ENCODE assay signal across 2 cellular contexts in genomic region chr10:87826653-87827052, GRCh38.
TF ChIP-seq lines count a peak whose summit lies in the region.

No MANE protein-coding gene starts in this region.

TF ChIP-seq in HepG2, 621 proteins besides CTCF, POLR2A, EP300 and RAD21:
- peak; percentile 97 for TF ChIP-seq MAFF (IDR thresholded peaks at IDR 0.05; ENCODE audit: low read depth, low read length)
- TF ChIP-seq MAFK (conservative IDR thresholded peaks at IDR 0.05 in 1 of 2, IDR thresholded peaks at IDR 0.05 in 1 of 2; ENCODE audit: low read length in 2 of 2) = peak; percentile 95 to 97
- no peak for TF ChIP-seq MAZ (IDR thresholded peaks at IDR 0.05; ENCODE audit: borderline replicate concordance, low read depth, low read length)
- no peak for TF ChIP-seq MAZ (CRISPR knock-in tag; IDR thresholded peaks at IDR 0.05; ENCODE audit: low read depth)
- TF ChIP-seq KMT2B (CRISPR knock-in tag; IDR thresholded peaks at IDR 0.05) = no peak

TF ChIP-seq in IMR-90, 13 proteins besides CTCF, POLR2A, EP300 and RAD21:
- TF ChIP-seq USF2 (IDR thresholded peaks at IDR 0.05; ENCODE audit: low read depth, low read length) (no peak), NFE2L2 (IDR thresholded peaks at IDR 0.05; ENCODE audit: low read depth, low read length) (no peak), CHD1 (IDR thresholded peaks at IDR 0.05; ENCODE audit: low read depth, low read length) (no peak), MAFK (IDR thresholded peaks at IDR 0.05; ENCODE audit: low read depth, low read length) (peak; percentile 96), BHLHE40 (IDR thresholded peaks at IDR 0.05; ENCODE audit: low read depth, low read length) (no peak)
